In the genomic region with DNA sequence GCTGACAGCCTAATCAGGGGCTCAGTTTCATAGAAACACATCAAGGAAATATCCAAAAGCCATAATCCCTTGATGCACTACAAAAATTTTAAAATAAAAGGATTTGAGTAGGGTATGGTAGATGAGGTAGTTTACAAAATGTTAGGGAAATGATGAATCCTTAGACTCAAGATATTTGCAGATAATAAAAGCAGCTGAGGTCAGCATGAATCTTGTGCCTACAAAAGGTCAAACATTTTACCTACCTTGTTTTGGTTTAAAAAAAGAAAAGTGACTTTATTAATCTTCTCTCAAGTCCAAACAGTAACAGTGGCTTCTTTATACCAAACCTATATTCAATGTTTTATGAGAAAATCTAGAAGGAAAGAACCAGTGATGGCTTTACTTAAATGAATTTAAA, we compare ENCODE assay signal across 21 cellular contexts.
A peak's percentile ranks its signal among the peaks of the same experiment; 100 is the strongest.
DNase-seq lines count a peak whose midpoint lies in the region; ATAC-seq, FAIRE-seq and TF ChIP-seq lines count a peak whose summit lies in the region.
"Had no signal": no experiment of that assay in that cellular context is flagged by ENCODE, and none has a peak within 500 bp of the region (broad histone marks: within the 10 kb centered on the region; RNA-seq: fewer than 3 reads in every experiment).

No MANE protein-coding gene starts in this region.

- CTCF ChIA-PET in A549 (lab: Yijun Ruan, JAX) (interaction anchor here (0.7 kb wide), 1 partner anchor 786 kb away, joined by 4 read pairs; no protein-coding TSS in a partner anchor), H1 (lab: Charles Lee; ENCODE audit: partially characterized antibody) (interaction anchor here (0.6 to 0.8 kb wide), 4 partner anchors 17 to 88 kb away, joined by 3 to 4 read pairs (median 3); no protein-coding TSS in a partner anchor)

- no peak overlapping the region for H2BK120ac ChIP-seq in H1 (replicated peaks; ENCODE audit: low read depth, low read length)

- H2BK12ac ChIP-seq in H1 (ENCODE audit: low read depth, low read length): no peak overlapping the region

- no peak for TF ChIP-seq CTCF in A549 (IDR thresholded peaks at IDR 0.05)
- no peak for TF ChIP-seq CTCF in H1 (IDR thresholded peaks at IDR 0.05; ENCODE audit: control extremely low read depth in 1 of 3, insufficient read depth in 1 of 3, low read depth in 1 of 3, low read length in 3 of 3)
- no peak for TF ChIP-seq CTCF in stomach (IDR thresholded peaks at IDR 0.05)

- TF ChIP-seq POLR2A in A549 (IDR thresholded peaks at IDR 0.05; ENCODE audit: low read length): no peak
- no peak for TF ChIP-seq POLR2A in H54 (IDR thresholded peaks at IDR 0.05; ENCODE audit: low read depth, low read length)
- TF ChIP-seq POLR2A in H1 (IDR thresholded peaks at IDR 0.05; ENCODE audit: control extremely low read depth in 1 of 2, low read depth in 2 of 2, low read length in 2 of 2): no peak
- TF ChIP-seq POLR2A in stomach (IDR thresholded peaks at IDR 0.05): no peak

- H3K4me3 ChIP-seq in A549 (no peak overlapping the region), H1 (ENCODE audit: extremely low read depth in 1 of 4, insufficient read depth in 2 of 4, low read depth in 3 of 4, low read length in 4 of 4) (no peak overlapping the region), stomach (no peak overlapping the region)
- H3K4me3 ChIP-seq: BLaER1 treated with 17β-estradiol and CSF1 and Interleukin-3, amounts not matched to agents 10 nM and 100 nM had no signal

- H2BK15ac ChIP-seq in H1 (ENCODE audit: low read length): no peak overlapping the region

- no peak for TF ChIP-seq RAD21 in A549 (conservative IDR thresholded peaks at IDR 0.05 in 1 of 2, IDR thresholded peaks at IDR 0.05 in 1 of 2)
- no peak for TF ChIP-seq RAD21 in H1 (IDR thresholded peaks at IDR 0.05 in 1 of 2, conservative IDR thresholded peaks at IDR 0.05 in 1 of 2; ENCODE audit: low read depth in 2 of 2, low read length in 2 of 2)

- peak; percentile 39 for FAIRE-seq in A549 (lab: Jason Lieb, UNC)
- FAIRE-seq in H54 (lab: Jason Lieb, UNC): peak; percentile 20
- no peak for FAIRE-seq in H1 (lab: Jason Lieb, UNC)
- FAIRE-seq: A204.1, D721Med, G401.6, GM12891, GM19239 had no signal

- no peak overlapping the region for H3K18ac ChIP-seq in H1 (ENCODE audit: extremely low read depth, low read length)

- ATAC-seq in A549 (no peak), GM21528 (IDR thresholded peaks at IDR 0.05; ENCODE audit: low FRiP score, unreplicated experiment) (no peak)
- ATAC-seq: CD8-positive, alpha-beta T cell had no signal

- H3K27ac ChIP-seq in A549 (no peak overlapping the region), H1 (ENCODE audit: low read depth, low read length) (no peak overlapping the region), stomach (no peak overlapping the region)
- H3K27ac ChIP-seq: BLaER1 treated with 17β-estradiol and CSF1 and Interleukin-3, amounts not matched to agents 10 nM and 100 nM; C4-2B had no signal

- H3K79me2 ChIP-seq in H1 (ENCODE audit: control insufficient read depth in 1 of 2, insufficient read depth in 2 of 2, low read length in 2 of 2): peaks cover 0 to 8% of the 10 kb centered on the region in 2 experiments; a peak in 1 of 4 replicates

- no peak overlapping the region for H4K91ac ChIP-seq in H1 (replicated peaks; ENCODE audit: insufficient read length, low read length)

- TF ChIP-seq EP300 in A549 (IDR thresholded peaks at IDR 0.05) (no peak), H1 (IDR thresholded peaks at IDR 0.05; ENCODE audit: borderline replicate concordance in 1 of 2, low read depth in 2 of 2, low read length in 2 of 2) (no peak), stomach (IDR thresholded peaks at IDR 0.05) (no peak)

- no peaks in the 10 kb centered on the region for H4K20me1 ChIP-seq in H1 (replicated peaks in 1 of 2; ENCODE audit: control insufficient read depth in 1 of 2, insufficient read depth in 2 of 2, low read length in 2 of 2)

- H3K23me2 ChIP-seq in H1 (ENCODE audit: low read depth, low read length): no peaks in the 10 kb centered on the region

- DNase-seq in A549 (ENCODE audit: low read depth in 1 of 2, low spot score in 1 of 2) (no peak), H54 (ENCODE audit: insufficient read length, low spot score) (no peak), H1 (ENCODE audit: low read depth in 1 of 2, low spot score in 2 of 2) (no peak), iPS-NIHi11 (ENCODE audit: low spot score) (no peak), stomach (no peak)
- DNase-seq: 8988T; AML-193; Caco-2; Calu3; CD4-positive, alpha-beta T cell; CD8-positive, alpha-beta T cell; DMS79 treated with DMSO at 0.1 percent for 48 hours; GF-D8 had no signal

- H4K5ac ChIP-seq in H1 (ENCODE audit: insufficient read length, low read depth, low read length): peak overlapping the region; percentile 51

- H3K4me2 ChIP-seq in A549: no peak overlapping the region
- H3K4me2 ChIP-seq in H1 (ENCODE audit: insufficient read depth in 1 of 2, low read depth in 2 of 2, low read length in 2 of 2): no peak overlapping the region
- H3K4me2 ChIP-seq: BLaER1 treated with 17β-estradiol and CSF1 and Interleukin-3, amounts not matched to agents 10 nM and 100 nM had no signal

- no peak overlapping the region for H2AFZ ChIP-seq in H1 (ENCODE audit: low read length)

- H3K9ac ChIP-seq in H1 (replicated peaks in 1 of 4; ENCODE audit: extremely low read depth in 1 of 4, low read depth in 3 of 4, low read length in 3 of 4): no peak overlapping the region
- H3K9ac ChIP-seq: BLaER1 treated with 17β-estradiol and CSF1 and Interleukin-3, amounts not matched to agents 10 nM and 100 nM had no signal

- H3K4me1 ChIP-seq in A549: no peaks in the 10 kb centered on the region
- H3K4me1 ChIP-seq in H1 (replicated peaks in 1 of 4; ENCODE audit: control insufficient read depth in 3 of 4, insufficient read depth in 4 of 4, low read length in 3 of 4): peaks cover 2 to 24% (median 5%) of the 10 kb centered on the region in 4 experiments; a peak in 4 of 7 replicates
- H3K4me1 ChIP-seq in stomach: peaks cover 0 to 10% (median 4%) of the 10 kb centered on the region in 4 donors
- H3K4me1 ChIP-seq: BLaER1 treated with 17β-estradiol and CSF1 and Interleukin-3, amounts not matched to agents 10 nM and 100 nM; Caco-2 had no signal

- no peak overlapping the region for H3K23ac ChIP-seq in H1 (ENCODE audit: insufficient read length)

- H3K4ac ChIP-seq in H1 (replicated peaks; ENCODE audit: insufficient read length, low read depth, low read length): no peak overlapping the region

- no peaks in the 10 kb centered on the region for H3K36me3 ChIP-seq in H1 (ENCODE audit: control insufficient read depth in 2 of 4, insufficient read depth in 4 of 4, low read length in 3 of 4)
- no peaks in the 10 kb centered on the region for H3K36me3 ChIP-seq in stomach
- H3K36me3 ChIP-seq: BLaER1 treated with 17β-estradiol and CSF1 and Interleukin-3, amounts not matched to agents 10 nM and 100 nM had no signal

- no peaks in the 10 kb centered on the region for H3K79me1 ChIP-seq in H1 (ENCODE audit: low read depth, low read length)

- H3K14ac ChIP-seq in H1 (ENCODE audit: insufficient read length): no peak overlapping the region

- POLR2A ChIA-PET in A549 (lab: Yijun Ruan, JAX): no interaction called here
- POLR2A ChIA-PET in H1 (lab: Charles Lee; ENCODE audit: partially characterized antibody): interaction anchor here (0.7 to 1.0 kb wide), 3 partner anchors 9 to 415 kb away, joined by 3 to 4 read pairs (median 3); no protein-coding TSS in a partner anchor

- no peak overlapping the region for H3K56ac ChIP-seq in H1 (replicated peaks; ENCODE audit: insufficient read length, low read depth, low read length)

- no peak overlapping the region for H2AK5ac ChIP-seq in H1 (ENCODE audit: low read depth, low read length)

- H3K27me3 ChIP-seq in H1 (replicated peaks in 1 of 4; ENCODE audit: control insufficient read depth in 3 of 4, extremely low read depth in 1 of 4, insufficient read depth in 3 of 4, low read length in 3 of 4) (no peaks in the 10 kb centered on the region), stomach (no peaks in the 10 kb centered on the region)

- no peak overlapping the region for H4K8ac ChIP-seq in H1 (ENCODE audit: extremely low read depth, insufficient read depth, low read length)

- H3K9me3 ChIP-seq in A549 (no peaks in the 10 kb centered on the region), H1 (ENCODE audit: insufficient read depth in 2 of 2, low read depth in 1 of 2, low read length in 1 of 2) (no peaks in the 10 kb centered on the region), stomach (no peaks in the 10 kb centered on the region)
- H3K9me3 ChIP-seq: BLaER1 treated with 17β-estradiol and CSF1 and Interleukin-3, amounts not matched to agents 10 nM and 100 nM; Caco-2 had no signal

- H2BK20ac ChIP-seq in H1 (ENCODE audit: low read length): no peak overlapping the region

- intact Hi-C loops in stomach (cut with DNase I; ENCODE audit: low total_unique reads): no loop called here

- H2BK5ac ChIP-seq in H1 (ENCODE audit: low read depth, low read length): no peak overlapping the region

TF ChIP-seq in A549, 52 proteins besides CTCF, POLR2A, EP300 and RAD21:
- no peak for TF ChIP-seq TFCP2L1 (CRISPR knock-in tag; IDR thresholded peaks at IDR 0.05)
- TF ChIP-seq MAFK (IDR thresholded peaks at IDR 0.05; ENCODE audit: partially characterized antibody): peak; percentile 59
TF ChIP-seq in A549: peak in this region for 1.

TF ChIP-seq in H1, 55 proteins besides CTCF, POLR2A, EP300 and RAD21:
- TF ChIP-seq RXRA (IDR thresholded peaks at IDR 0.05; ENCODE audit: insufficient read depth, low read depth, low read length): no peak
- no peak for TF ChIP-seq SIRT6 (IDR thresholded peaks at IDR 0.05; ENCODE audit: low read length)
- no peak for TF ChIP-seq CREB1 (IDR thresholded peaks at IDR 0.05)
- TF ChIP-seq FOSL1 (IDR thresholded peaks at IDR 0.05; ENCODE audit: insufficient read depth, low read depth, low read length): no peak
- no peak for TF ChIP-seq CHD1 (IDR thresholded peaks at IDR 0.05; ENCODE audit: low read depth, low read length)
- no peak for TF ChIP-seq EZH2 (IDR thresholded peaks at IDR 0.05; ENCODE audit: low read depth, low read length, severe bottlenecking)
- no peak for TF ChIP-seq CTBP2 (IDR thresholded peaks at IDR 0.05; ENCODE audit: borderline replicate concordance, insufficient read depth, insufficient read length, low read length)
- no peak for TF ChIP-seq TAF1 (IDR thresholded peaks at IDR 0.05; ENCODE audit: low read depth, low read length)
- no peak for TF ChIP-seq YY1 (IDR thresholded peaks at IDR 0.05; ENCODE audit: low read depth, low read length)
- no peak for TF ChIP-seq JUND (IDR thresholded peaks at IDR 0.05; ENCODE audit: low read length)
- TF ChIP-seq EGR1 (IDR thresholded peaks at IDR 0.05; ENCODE audit: borderline replicate concordance, low read depth, low read length): no peak
